Comparison of ENCODE assay signal across 17 cellular contexts in the genomic region with DNA sequence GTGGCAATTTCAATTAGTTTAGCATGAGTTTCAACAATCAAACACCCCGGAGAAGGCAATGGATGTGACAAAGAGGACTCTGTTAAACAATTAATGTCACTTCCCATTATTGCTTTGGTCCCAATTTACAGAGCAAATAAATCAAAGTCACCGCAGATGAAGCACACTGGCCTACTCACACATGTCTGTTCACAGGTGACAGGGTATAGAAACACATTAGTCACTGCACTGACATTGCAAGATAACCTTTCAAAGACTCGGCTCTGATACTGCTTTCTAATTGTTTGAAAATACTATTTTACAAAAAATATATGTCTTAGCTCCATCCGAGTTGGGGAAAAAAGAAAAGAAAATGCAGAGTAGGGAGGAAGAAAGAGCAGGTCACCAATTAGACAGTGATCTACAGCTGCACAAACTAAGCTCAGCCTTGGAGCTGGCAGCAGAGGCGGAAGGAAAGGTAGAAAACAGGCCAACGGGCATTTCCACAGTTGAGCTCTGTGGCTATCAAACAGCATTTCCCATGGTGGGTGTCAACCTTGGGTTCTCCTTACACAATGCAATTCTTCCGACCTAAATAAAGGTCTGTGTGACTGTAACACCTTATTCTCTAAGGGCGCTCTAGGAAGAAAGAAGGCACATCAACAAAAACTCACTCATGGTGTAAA. TPM values are rescaled to one million over a fixed set of nuclear protein-coding genes. Genes with fewer than 3 reads are reported as not detected.
A peak's percentile ranks its signal among the peaks of the same experiment; 100 is the strongest.
DNase-seq lines count a peak whose midpoint lies in the region; ATAC-seq and TF ChIP-seq lines count a peak whose summit lies in the region.
"Had no signal": no experiment of that assay in that cellular context is flagged by ENCODE, and none has a peak within 500 bp of the region (broad histone marks: within the 10 kb centered on the region; RNA-seq: fewer than 3 reads in every experiment).

No MANE protein-coding gene starts in this region.

- peaks cover 0 to 7% (median 0%) of the 10 kb centered on the region in 9 donors for H3K36me3 ChIP-seq in heart right ventricle
- no peaks in the 10 kb centered on the region for H3K36me3 ChIP-seq in parathyroid adenoma (ENCODE audit: control insufficient read depth, insufficient read depth, low read length)
- H3K36me3 ChIP-seq in thyroid gland = peaks cover 0 to 3% of the 10 kb centered on the region in 2 donors
- H3K36me3 ChIP-seq: SJCRH30 had no signal

- 61 to 67% methylated on average over 8 of the region's 8 CpGs for WGBS in heart right ventricle, 2 donors
- WGBS in thyroid gland, 2 donors = 73 to 79% methylated on average over 8 of the region's 8 CpGs

- no peak overlapping the region for H3K4me2 ChIP-seq in parathyroid adenoma (ENCODE audit: low read length)

- H3K9ac ChIP-seq in parathyroid adenoma = no peak overlapping the region

- H3K79me2 ChIP-seq in parathyroid adenoma = no peaks in the 10 kb centered on the region

- ATAC-seq in heart right ventricle = peak in 5 of 8 donors; percentile 25 to 51 (median 41)
- ATAC-seq in Right ventricle myocardium inferior = no peak
- ATAC-seq in left ventricle myocardium superior = peak; percentile 44
- ATAC-seq: K562 had no signal

- H3K4me1 ChIP-seq in heart right ventricle = peaks cover 0 to 51% (median 6%) of the 10 kb centered on the region in 9 donors
- no peaks in the 10 kb centered on the region for H3K4me1 ChIP-seq in parathyroid adenoma
- peaks cover 0 to 3% of the 10 kb centered on the region in 2 donors for H3K4me1 ChIP-seq in thyroid gland
- H3K4me1 ChIP-seq: SJCRH30 had no signal

- TF ChIP-seq CTCF in heart right ventricle (IDR thresholded peaks at IDR 0.05) (no peak), parathyroid adenoma (IDR thresholded peaks at IDR 0.05) (no peak), thyroid gland (IDR thresholded peaks at IDR 0.05) (no peak)

- H3K27me3 ChIP-seq in heart right ventricle (no peaks in the 10 kb centered on the region), parathyroid adenoma (ENCODE audit: control insufficient read depth, insufficient read depth, low read length) (no peaks in the 10 kb centered on the region), thyroid gland (no peaks in the 10 kb centered on the region)

- DNase-seq in heart right ventricle = no peak
- DNase-seq in Right ventricle myocardium inferior (ENCODE audit: missing footprints) = no peak
- no peak for DNase-seq in left ventricle myocardium superior
- no peak for DNase-seq in DMS79 (lab: John Stamatoyannopoulos, UW)
- DNase-seq in iPS-NIHi11 (ENCODE audit: low spot score) = no peak
- DNase-seq in thyroid gland = no peak
- DNase-seq: C1 segment of cervical spinal cord; DMS 273 treated with DMSO at 0.1 percent for 48 hours; EL; NCI-H2081; NCI-H510A; NK-92 treated with Interleukin-12 subunit alpha and Interleukin-12 subunit beta, amount 100 ng/mL, for 24 hours; OCI-M1; SJCRH30 had no signal

- H3K4me3 ChIP-seq in heart right ventricle (no peak overlapping the region), parathyroid adenoma (ENCODE audit: low read depth, low read length) (no peak overlapping the region), thyroid gland (replicated peaks in 1 of 3) (no peak overlapping the region)
- H3K4me3 ChIP-seq: K562, SJCRH30 had no signal

- no peaks in the 10 kb centered on the region for H3K9me3 ChIP-seq in heart right ventricle
- H3K9me3 ChIP-seq in parathyroid adenoma (ENCODE audit: control insufficient read depth, low read length) = no peaks in the 10 kb centered on the region
- no peaks in the 10 kb centered on the region for H3K9me3 ChIP-seq in thyroid gland
- H3K9me3 ChIP-seq: SJCRH30 had no signal

- H2AFZ ChIP-seq in parathyroid adenoma = no peak overlapping the region

- TF ChIP-seq POLR2A in thyroid gland (IDR thresholded peaks at IDR 0.05) = no peak

- H3K27ac ChIP-seq in heart right ventricle (peak overlapping the region in 6 of 10 donors; percentile 39 to 58 (median 52)), parathyroid adenoma (peak overlapping the region; percentile 32), thyroid gland (no peak overlapping the region)
- H3K27ac ChIP-seq: SJCRH30 had no signal

- intact Hi-C loops in heart right ventricle (cut with DNase I) = no loop called here
- intact Hi-C loops in Right ventricle myocardium inferior (cut with DNase I) = no loop called here
- intact Hi-C loops in left ventricle myocardium superior (cut with micrococcal nuclease) = no loop called here
- intact Hi-C loops in thyroid gland (cut with DNase I) = no loop called here

RNA-seq across cellular contexts. Expression of a gene that starts 53.9 kb away (rescaled TPM):
- total RNA-seq in heart right ventricle (100 to 1,000 TPM in 7 of 10 donors, 10 to 100 TPM in 3; 66.3 to 200 (median 106) TPM), Right ventricle myocardium inferior (77.5 TPM), left ventricle myocardium superior (97.2 TPM), thyroid gland (100 to 1,000 TPM in 2 of 4 donors, 10 to 100 TPM in 2; 58.5 to 128 (median 96.2) TPM)
- 10 to 100 TPM; 11.8 to 27.7 TPM for polyA plus RNA-seq in heart right ventricle
- total RNA-seq: A673 had no signal
- polyA plus RNA-seq: K562 had no signal

Comparison
In these comparisons a context has a peak if more than half of its experiments do, and no peak if none do; other contexts are left out.
1. H3K27ac ChIP-seq: peak in heart right ventricle (6 of 10) and parathyroid adenoma (single experiment); none in thyroid gland (0 of 3).